Comparison of ENCODE assay signal across 8 cellular contexts in genomic region chr1:6205849-6206845, GRCh38. TPM values are rescaled to one million over a fixed set of nuclear protein-coding genes. Genes with fewer than 3 reads are reported as not detected.
A peak's percentile ranks its signal among the peaks of the same experiment; 100 is the strongest.
DNase-seq lines count a peak whose midpoint lies in the region; ATAC-seq and TF ChIP-seq lines count a peak whose summit lies in the region.

TSS of gene RNF207 (plus strand) at chr1:6206119. CDS start at chr1:6206536, 417 bp downstream.

- peak; percentile 48 for ATAC-seq in GM21825 (IDR thresholded peaks at IDR 0.05; ENCODE audit: unreplicated experiment)
- ATAC-seq in GM19328 (IDR thresholded peaks at IDR 0.05; ENCODE audit: unreplicated experiment), result no peak

- no peaks in the 10 kb centered on the region for H3K36me3 Mint-ChIP-seq in glutamatergic neuron (ENCODE audit: unreplicated experiment)
- peaks cover 1% of the 10 kb centered on the region for H3K36me3 Mint-ChIP-seq in progenitor cell of endocrine pancreas (ENCODE audit: insufficient read depth)

- H3K9me3 Mint-ChIP-seq in glutamatergic neuron (ENCODE audit: unreplicated experiment), result peaks cover 5% of the 10 kb centered on the region
- H3K9me3 Mint-ChIP-seq in progenitor cell of endocrine pancreas (ENCODE audit: low read depth), result no peaks in the 10 kb centered on the region

- no peaks in the 10 kb centered on the region for H3K4me1 Mint-ChIP-seq in glutamatergic neuron (ENCODE audit: low read depth, unreplicated experiment)
- peaks cover 2% of the 10 kb centered on the region for H3K4me1 Mint-ChIP-seq in progenitor cell of endocrine pancreas (ENCODE audit: low read depth)

- H3K4me3 Mint-ChIP-seq in glutamatergic neuron (ENCODE audit: unreplicated experiment), result peak within 1 kb of the TSS; percentile 42
- peak within 1 kb of the TSS; percentile 64 for H3K4me3 Mint-ChIP-seq in progenitor cell of endocrine pancreas (ENCODE audit: low read depth)

- peak; percentile 83 for DNase-seq in EL
- peak; percentile 5 for DNase-seq in NCI-H82 treated with DMSO at 0.1 percent for 48 hours (lab: John Stamatoyannopoulos, UW; ENCODE audit: unreplicated experiment)
- peak; percentile 43 for DNase-seq in activated effector memory CD4-positive, alpha-beta T cell treated with Interleukin-2 at 50 U/mL for 16 hours
- peak; percentile 66 for DNase-seq in glutamatergic neuron
- DNase-seq in progenitor cell of endocrine pancreas (ENCODE audit: low spot score, unreplicated experiment), result peak; percentile 63
- no peak for DNase-seq in middle frontal gyrus (ENCODE audit: extremely low spot score, low spot score)

- no peak for TF ChIP-seq CTCF in glutamatergic neuron (IDR thresholded peaks at IDR 0.05; ENCODE audit: partially characterized antibody, unreplicated experiment)
- TF ChIP-seq CTCF in progenitor cell of endocrine pancreas (IDR thresholded peaks at IDR 0.05; ENCODE audit: unreplicated experiment), result no peak

- no peak within 1 kb of the TSS for H3K27ac Mint-ChIP-seq in glutamatergic neuron (ENCODE audit: unreplicated experiment)
- peak within 1 kb of the TSS; percentile 29 for H3K27ac Mint-ChIP-seq in progenitor cell of endocrine pancreas

- H3K27me3 Mint-ChIP-seq in glutamatergic neuron (ENCODE audit: unreplicated experiment), result peaks cover 4% of the 10 kb centered on the region
- H3K27me3 Mint-ChIP-seq in progenitor cell of endocrine pancreas, result peaks cover 9% of the 10 kb centered on the region

RNA-seq across cellular contexts. Expression of gene RNF207, which starts in this region (rescaled TPM):
- total RNA-seq in glutamatergic neuron (ENCODE audit: unreplicated experiment) (5.6 TPM), progenitor cell of endocrine pancreas (50.5 and 55.4 TPM in 2 replicates)
